11 cellular contexts compared by ENCODE assay signal in genomic region chr17:40901981-40902862, GRCh38. TPM values are rescaled to one million over a fixed set of nuclear protein-coding genes. Genes with fewer than 3 reads are reported as not detected.
DNase-seq lines count a peak whose midpoint lies in the region; ATAC-seq and TF ChIP-seq lines count a peak whose summit lies in the region.
"Had no signal": no experiment of that assay in that cellular context is flagged by ENCODE, and none has a peak within 500 bp of the region (broad histone marks: within the 10 kb centered on the region; RNA-seq: fewer than 3 reads in every experiment).

No MANE protein-coding gene starts in this region.

- no peak for ATAC-seq in upper lobe of right lung
- ATAC-seq: effector memory CD8-positive, alpha-beta T cell had no signal

- H3K9me3 ChIP-seq in mammary epithelial cell (replicated peaks; ENCODE audit: insufficient read depth, low read length), result no peaks in the 10 kb centered on the region
- no peaks in the 10 kb centered on the region for H3K9me3 ChIP-seq in mucosa of stomach (ENCODE audit: control insufficient read depth, low read length)
- no peaks in the 10 kb centered on the region for H3K9me3 ChIP-seq in upper lobe of right lung

- H3K4me2 ChIP-seq in mammary epithelial cell (ENCODE audit: insufficient read depth, low read depth, low read length), result no peak overlapping the region

- WGBS in mammary epithelial cell (ENCODE audit: low coverage, missing lambda C conversion rate), result 100% methylated on average over 5 of the region's 5 CpGs

- H3K4me1 ChIP-seq in mammary epithelial cell (ENCODE audit: insufficient read depth, low read length) (peaks cover 23% of the 10 kb centered on the region), mucosa of stomach (ENCODE audit: control insufficient read depth, insufficient read depth, low read length) (peaks cover 41% of the 10 kb centered on the region), upper lobe of right lung (no peaks in the 10 kb centered on the region)

- H3K36me3 ChIP-seq in mammary epithelial cell (ENCODE audit: insufficient read depth, low read length) (no peaks in the 10 kb centered on the region), mucosa of stomach (ENCODE audit: control insufficient read depth, insufficient read depth, low read length) (no peaks in the 10 kb centered on the region), upper lobe of right lung (no peaks in the 10 kb centered on the region)

- CTCF ChIA-PET in mammary epithelial cell (lab: Charles Lee; ENCODE audit: low non-redundant PET), result interaction anchor here (0.7 kb wide), 1 partner anchor 286 kb away, joined by 3 read pairs; no protein-coding TSS in a partner anchor

- H3K27me3 ChIP-seq in mammary epithelial cell (ENCODE audit: insufficient read depth, low read length) (no peaks in the 10 kb centered on the region), mucosa of stomach (ENCODE audit: control insufficient read depth, insufficient read depth, low read length) (no peaks in the 10 kb centered on the region), upper lobe of right lung (peaks cover 5% of the 10 kb centered on the region)

- intact Hi-C loops in mammary epithelial cell (cut with micrococcal nuclease), result loop anchor here (1.0 kb wide), 1 partner anchor 99 kb away; no protein-coding TSS in a partner anchor
- intact Hi-C loops in upper lobe of right lung (cut with DNase I), result no loop called here

- H4K20me1 ChIP-seq in mammary epithelial cell (ENCODE audit: insufficient read depth, low read length), result no peaks in the 10 kb centered on the region

- in situ Hi-C loops in mammary epithelial cell (cut with MboI; ENCODE audit: low sequenced_read_pairs in 2 of 2), result loop anchor here in 1 of 2 donors (5.0 kb wide), 1 partner anchor 100 kb away; no protein-coding TSS in a partner anchor

- peak overlapping the region; percentile 92 for H3K27ac ChIP-seq in mammary epithelial cell (ENCODE audit: insufficient read depth, low read depth, low read length)
- H3K27ac ChIP-seq in substantia nigra (ENCODE audit: low read depth, low read length, poor library complexity, severe bottlenecking), result no peak overlapping the region
- no peak overlapping the region for H3K27ac ChIP-seq in upper lobe of right lung

- peak overlapping the region; percentile 53 for H3K9ac ChIP-seq in mammary epithelial cell (ENCODE audit: insufficient read depth, low read length)
- peak overlapping the region; percentile 29 for H3K9ac ChIP-seq in mucosa of stomach (ENCODE audit: low read length)

- no peak overlapping the region for H3K4me3 ChIP-seq in mammary epithelial cell (replicated peaks in 1 of 3; ENCODE audit: insufficient read depth in 1 of 3, low read depth in 2 of 3, low read length in 3 of 3)
- H3K4me3 ChIP-seq in mucosa of stomach (ENCODE audit: low read length), result no peak overlapping the region
- H3K4me3 ChIP-seq in upper lobe of right lung, result no peak overlapping the region

- dilution Hi-C loops in mammary epithelial cell (cut with HindIII; ENCODE audit: low sequenced_read_pairs), result no loop called here

- DNase-seq in Daoy (ENCODE audit: low read depth) (peak; percentile 52), NCI-H1436 treated with DMSO at 0.1 percent for 48 hours (lab: John Stamatoyannopoulos, UW) (peak; percentile 29), mammary epithelial cell (peak; percentile 96), C1 segment of cervical spinal cord (lab: John Stamatoyannopoulos, UW) (no peak), substantia nigra (lab: John Stamatoyannopoulos, UW) (no peak), upper lobe of right lung (no peak), occipital lobe (lab: John Stamatoyannopoulos, UW) (no peak)
- DNase-seq: effector memory CD8-positive, alpha-beta T cell; stimulated activated CD4-positive, alpha-beta T cell treated with anti-CD3 and anti-CD28 coated beads, Interleukin-2, amount 100 ng/mL, for 48 hours had no signal

- no peak for TF ChIP-seq CTCF in mammary epithelial cell (conservative IDR thresholded peaks at IDR 0.05 in 1 of 2, IDR thresholded peaks at IDR 0.05 in 1 of 2; ENCODE audit: extremely low read depth in 1 of 2, insufficient read depth in 1 of 2, low read depth in 1 of 2, low read length in 2 of 2)
- TF ChIP-seq CTCF in upper lobe of right lung (IDR thresholded peaks at IDR 0.05), result no peak

- no peaks in the 10 kb centered on the region for H3K79me2 ChIP-seq in mammary epithelial cell (ENCODE audit: insufficient read depth, low read length)

- TSS peak; percentile 80 for BruUV-seq in mammary epithelial cell (replicated peaks; lab: Mats Ljungman, UMichigan)

- no peak overlapping the region for H2AFZ ChIP-seq in mammary epithelial cell (ENCODE audit: low read depth, low read length)

RNA-seq across cellular contexts. Expression of gene KRT20, which starts 17.2 kb away (rescaled TPM):
- not detected in 2 replicates for total RNA-seq in Daoy (2014; rRNA removed; shearing (Covaris generic))
- total RNA-seq in mammary epithelial cell (not detected), upper lobe of right lung (not detected), occipital lobe (not detected)
- polyA plus RNA-seq in mammary epithelial cell, result not detected
- not detected for polyA minus RNA-seq in mammary epithelial cell
- total RNA-seq: RPMI7951 had no signal

RNA-seq across cellular contexts. Expression of gene KRT12, which starts 35.2 kb away (rescaled TPM):
- total RNA-seq in Daoy (2014; rRNA removed; shearing (Covaris generic)), result not detected in 2 replicates
- total RNA-seq in mammary epithelial cell (not detected), upper lobe of right lung (not detected), occipital lobe (not detected)
- polyA plus RNA-seq in mammary epithelial cell, result not detected
- not detected for polyA minus RNA-seq in mammary epithelial cell
- total RNA-seq: RPMI7951 had no signal

RNA-seq across cellular contexts. Expression of gene KRT23, which starts 35.2 kb away (rescaled TPM):
- not detected in 2 replicates for total RNA-seq in Daoy (2014; rRNA removed; shearing (Covaris generic))
- 10 to 100 TPM in 1 of 2 donors, 1 to 10 TPM in 1; 1.5 to 94.5 TPM for total RNA-seq in mammary epithelial cell
- 2.5 TPM for polyA plus RNA-seq in mammary epithelial cell
- not detected for polyA minus RNA-seq in mammary epithelial cell
- 1.1 TPM for total RNA-seq in upper lobe of right lung
- 0.16 TPM for total RNA-seq in occipital lobe
- total RNA-seq: RPMI7951 had no signal

Comparison
In these comparisons a context has a peak if more than half of its experiments do, and no peak if none do; other contexts are left out.
1. DNase-seq: peak in Daoy (single experiment), NCI-H1436 treated with DMSO at 0.1 percent for 48 hours (single experiment) and mammary epithelial cell (single experiment); none in C1 segment of cervical spinal cord (0 of 14), substantia nigra (0 of 49), upper lobe of right lung (single experiment) and occipital lobe (single experiment).